In the genomic region with DNA sequence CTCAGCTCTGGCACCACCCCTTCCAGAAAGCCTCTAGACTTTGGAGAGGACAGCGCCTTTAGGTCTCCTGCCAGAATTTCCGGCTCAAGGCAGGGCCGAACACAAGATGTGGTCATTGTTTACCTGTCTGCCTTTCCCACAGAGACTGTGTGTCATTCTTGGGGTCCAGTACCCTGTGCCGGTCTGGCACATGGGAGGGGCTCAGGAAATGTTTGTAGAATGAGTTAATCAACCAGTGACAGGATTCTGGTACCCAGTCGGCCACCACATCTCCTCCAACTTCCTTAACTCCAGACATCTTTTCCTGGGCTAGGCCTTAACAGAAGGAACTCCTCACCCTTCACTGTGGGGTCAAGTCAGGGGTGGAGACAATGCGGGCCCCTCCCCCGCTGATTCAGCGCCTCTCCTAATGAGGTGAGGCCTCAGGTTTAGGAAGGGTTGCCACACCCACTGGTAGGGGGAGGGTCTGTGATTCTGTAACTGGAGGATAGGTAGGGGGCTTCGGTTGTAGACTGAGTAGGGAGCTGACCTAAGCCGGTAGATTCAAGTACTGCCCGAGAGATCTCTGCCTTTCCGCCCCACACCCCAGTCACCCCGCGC, we compare ENCODE assay signal across 8 cellular contexts. TPM values are rescaled to one million over a fixed set of nuclear protein-coding genes. Genes with fewer than 3 reads are reported as not detected.
DNase-seq lines count a peak whose midpoint lies in the region; ATAC-seq and TF ChIP-seq lines count a peak whose summit lies in the region.

No MANE protein-coding gene starts in this region.

- H3K4me1 Mint-ChIP-seq in WTC11 = peaks cover 68% of the 10 kb centered on the region

- CTCF ChIA-PET in WTC11 (lab: Charles Lee) = interaction anchor here (0.6 to 2.7 kb wide), 9 partner anchors 10 to 185 kb away, joined by 3 to 28 read pairs (median 8); a partner anchor contains a TSS

- no peak for TF ChIP-seq POLR2A in esophagus squamous epithelium (IDR thresholded peaks at IDR 0.05)

- no peaks in the 10 kb centered on the region for H4K20me1 ChIP-seq in neural cell (ENCODE audit: insufficient read depth)

- H3F3A ChIP-seq in neural cell (ENCODE audit: insufficient read depth, low read length, poor library complexity, severe bottlenecking) = no peaks in the 10 kb centered on the region

- peak overlapping the region; percentile 85 for H3K9ac ChIP-seq in neural cell (ENCODE audit: low read length)

- H3K36me3 Mint-ChIP-seq in WTC11 = peaks cover 6% of the 10 kb centered on the region

- no peaks in the 10 kb centered on the region for H3K9me2 ChIP-seq in neural cell (ENCODE audit: insufficient read depth, low read length)

- H3K4me1 ChIP-seq in esophagus squamous epithelium = peaks cover 11 to 69% (median 17%) of the 10 kb centered on the region in 3 donors

- H3K4me2 ChIP-seq in neural cell (ENCODE audit: low read length) = peak overlapping the region; percentile 94

- H3K27ac Mint-ChIP-seq in WTC11 = peak overlapping the region; percentile 99

- H3K79me2 ChIP-seq in neural cell (replicated peaks; ENCODE audit: insufficient read depth, low read length) = peaks cover 26% of the 10 kb centered on the region

- H3K27me3 Mint-ChIP-seq in WTC11 (ENCODE audit: low read depth) = no peaks in the 10 kb centered on the region

- ATAC-seq in HG03565 (IDR thresholded peaks at IDR 0.05; ENCODE audit: unreplicated experiment) (peak; percentile 23), WTC11 (peak; percentile 63), HG03520 (IDR thresholded peaks at IDR 0.05; ENCODE audit: unreplicated experiment) (no peak)

- TF ChIP-seq RAD21 in neural cell (conservative IDR thresholded peaks at IDR 0.05) = no peak

- 0 to 25% methylated on average over 5 to 8 of the region's 14 CpGs for WGBS in esophagus squamous epithelium, 2 donors

- H3K36me3 ChIP-seq in esophagus squamous epithelium (peaks cover 0 to 17% (median 0%) of the 10 kb centered on the region in 3 donors), neural cell (ENCODE audit: insufficient read depth, low read length) (no peaks in the 10 kb centered on the region)

- peak overlapping the region; percentile 50 to 89 (median 70) for H3K4me3 ChIP-seq in esophagus squamous epithelium
- H3K4me3 ChIP-seq in neural cell (ENCODE audit: low read length) = peak overlapping the region; percentile 69

- no peaks in the 10 kb centered on the region for H3K27me3 ChIP-seq in esophagus squamous epithelium
- no peaks in the 10 kb centered on the region for H3K27me3 ChIP-seq in neural cell (ENCODE audit: insufficient read depth, low read depth, low read length)

- H3K9me3 Mint-ChIP-seq in WTC11 = no peaks in the 10 kb centered on the region

- peak overlapping the region; percentile 27 for H2AFZ ChIP-seq in neural cell (ENCODE audit: low read depth, low read length)

- intact Hi-C loops in esophagus squamous epithelium (cut with DNase I) = no loop called here

- H3K9me3 ChIP-seq in esophagus squamous epithelium (no peaks in the 10 kb centered on the region), neural cell (ENCODE audit: low read length) (no peaks in the 10 kb centered on the region)

- H3K4me3 Mint-ChIP-seq in WTC11 = peak overlapping the region; percentile 73

- POLR2A ChIA-PET in WTC11 (lab: Charles Lee) = interaction anchor here (0.6 to 3.9 kb wide), 11 partner anchors 9 to 47 kb away, joined by 3 to 54 read pairs (median 8); a partner anchor contains a TSS

- peak; percentile 34 for DNase-seq in stimulated activated naive CD4-positive, alpha-beta T cell treated with Interleukin-2 at 50 U/mL for 16 hours (lab: John Stamatoyannopoulos, UW)
- DNase-seq in stimulated activated naive CD4-positive, alpha-beta T cell (lab: John Stamatoyannopoulos, UW) = no peak
- DNase-seq in WTC11 (ENCODE audit: low spot score) = peak; percentile 90
- no peak for DNase-seq in esophagus squamous epithelium (lab: John Stamatoyannopoulos, UW)
- DNase-seq in GM19240 (ENCODE audit: insufficient read length, low spot score) = no peak

- H3K27ac ChIP-seq in esophagus squamous epithelium (peak overlapping the region; percentile 94 to 99 (median 97)), neural cell (ENCODE audit: low read length) (peak overlapping the region; percentile 86)

- TF ChIP-seq CTCF in WTC11 (IDR thresholded peaks at IDR 0.05) (no peak), esophagus squamous epithelium (IDR thresholded peaks at IDR 0.05) (no peak), neural cell (IDR thresholded peaks at IDR 0.05; ENCODE audit: poor library complexity, severe bottlenecking) (no peak)

- no peak for TF ChIP-seq EP300 in neural cell (conservative IDR thresholded peaks at IDR 0.05; ENCODE audit: poor library complexity, severe bottlenecking)

TF ChIP-seq in WTC11, 78 proteins besides CTCF, POLR2A, EP300 and RAD21 (continues in another document):
- TF ChIP-seq ZNF671 (CRISPR knock-in tag; IDR thresholded peaks at IDR 0.05) = no peak
- no peak for TF ChIP-seq GTF2I (CRISPR knock-in tag; conservative IDR thresholded peaks at IDR 0.05)
- TF ChIP-seq, protein P1, sequence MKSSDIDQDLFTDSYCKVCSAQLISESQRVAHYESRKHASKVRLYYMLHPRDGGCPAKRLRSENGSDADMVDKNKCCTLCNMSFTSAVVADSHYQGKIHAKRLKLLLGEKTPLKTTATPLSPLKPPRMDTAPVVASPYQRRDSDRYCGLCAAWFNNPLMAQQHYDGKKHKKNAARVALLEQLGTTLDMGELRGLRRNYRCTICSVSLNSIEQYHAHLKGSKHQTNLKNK (CRISPR knock-in tag; IDR thresholded peaks at IDR 0.05) = no peak
- no peak for TF ChIP-seq NR2C2 (CRISPR knock-in tag; IDR thresholded peaks at IDR 0.05)
- 0 out of 2 replicates have a peak, but pooled peaks have one; percentile 52 for TF ChIP-seq ETV6 (CRISPR knock-in tag; IDR thresholded peaks at IDR 0.05)
- TF ChIP-seq, protein P2, sequence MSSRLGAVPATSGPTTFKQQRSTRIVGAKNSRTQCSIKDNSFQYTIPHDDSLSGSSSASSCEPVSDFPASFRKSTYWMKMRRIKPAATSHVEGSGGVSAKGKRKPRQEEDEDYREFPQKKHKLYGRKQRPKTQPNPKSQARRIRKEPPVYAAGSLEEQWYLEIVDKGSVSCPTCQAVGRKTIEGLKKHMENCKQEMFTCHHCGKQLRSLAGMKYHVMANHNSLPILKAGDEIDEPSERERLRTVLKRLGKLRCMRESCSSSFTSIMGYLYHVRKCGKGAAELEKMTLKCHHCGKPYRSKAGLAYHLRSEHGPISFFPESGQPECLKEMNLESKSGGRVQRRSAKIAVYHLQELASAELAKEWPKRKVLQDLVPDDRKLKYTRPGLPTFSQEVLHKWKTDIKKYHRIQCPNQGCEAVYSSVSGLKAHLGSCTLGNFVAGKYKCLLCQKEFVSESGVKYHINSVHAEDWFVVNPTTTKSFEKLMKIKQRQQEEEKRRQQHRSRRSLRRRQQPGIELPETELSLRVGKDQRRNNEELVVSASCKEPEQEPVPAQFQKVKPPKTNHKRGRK (CRISPR knock-in tag; IDR thresholded peaks at IDR 0.05; ENCODE audit: borderline replicate concordance) = no peak
- TF ChIP-seq CBFB (CRISPR knock-in tag; IDR thresholded peaks at IDR 0.05; ENCODE audit: low read depth) = no peak

TF ChIP-seq in neural cell, 6 proteins besides CTCF, POLR2A, EP300 and RAD21:
- TF ChIP-seq, protein P3, sequence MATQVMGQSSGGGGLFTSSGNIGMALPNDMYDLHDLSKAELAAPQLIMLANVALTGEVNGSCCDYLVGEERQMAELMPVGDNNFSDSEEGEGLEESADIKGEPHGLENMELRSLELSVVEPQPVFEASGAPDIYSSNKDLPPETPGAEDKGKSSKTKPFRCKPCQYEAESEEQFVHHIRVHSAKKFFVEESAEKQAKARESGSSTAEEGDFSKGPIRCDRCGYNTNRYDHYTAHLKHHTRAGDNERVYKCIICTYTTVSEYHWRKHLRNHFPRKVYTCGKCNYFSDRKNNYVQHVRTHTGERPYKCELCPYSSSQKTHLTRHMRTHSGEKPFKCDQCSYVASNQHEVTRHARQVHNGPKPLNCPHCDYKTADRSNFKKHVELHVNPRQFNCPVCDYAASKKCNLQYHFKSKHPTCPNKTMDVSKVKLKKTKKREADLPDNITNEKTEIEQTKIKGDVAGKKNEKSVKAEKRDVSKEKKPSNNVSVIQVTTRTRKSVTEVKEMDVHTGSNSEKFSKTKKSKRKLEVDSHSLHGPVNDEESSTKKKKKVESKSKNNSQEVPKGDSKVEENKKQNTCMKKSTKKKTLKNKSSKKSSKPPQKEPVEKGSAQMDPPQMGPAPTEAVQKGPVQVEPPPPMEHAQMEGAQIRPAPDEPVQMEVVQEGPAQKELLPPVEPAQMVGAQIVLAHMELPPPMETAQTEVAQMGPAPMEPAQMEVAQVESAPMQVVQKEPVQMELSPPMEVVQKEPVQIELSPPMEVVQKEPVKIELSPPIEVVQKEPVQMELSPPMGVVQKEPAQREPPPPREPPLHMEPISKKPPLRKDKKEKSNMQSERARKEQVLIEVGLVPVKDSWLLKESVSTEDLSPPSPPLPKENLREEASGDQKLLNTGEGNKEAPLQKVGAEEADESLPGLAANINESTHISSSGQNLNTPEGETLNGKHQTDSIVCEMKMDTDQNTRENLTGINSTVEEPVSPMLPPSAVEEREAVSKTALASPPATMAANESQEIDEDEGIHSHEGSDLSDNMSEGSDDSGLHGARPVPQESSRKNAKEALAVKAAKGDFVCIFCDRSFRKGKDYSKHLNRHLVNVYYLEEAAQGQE (IDR thresholded peaks at IDR 0.05; ENCODE audit: borderline replicate concordance) = no peak
- TF ChIP-seq SMC3 (conservative IDR thresholded peaks at IDR 0.05; ENCODE audit: poor library complexity) = no peak

RNA-seq across cellular contexts. Expression of a gene that starts 29.3 kb away (rescaled TPM):
- 105 to 108 TPM (median 108 TPM) in 3 replicates for total RNA-seq in WTC11 (2021)
- 100 to 1,000 TPM in 1 of 4 donors, 10 to 100 TPM in 3; 51.3 to 131 (median 67.9) TPM for total RNA-seq in esophagus squamous epithelium
- polyA plus RNA-seq in neural cell = 13.9 and 21.3 TPM in 2 replicates
- polyA minus RNA-seq in neural cell = 86.4 and 103 TPM in 2 replicates

Comparison
In these comparisons a context has a peak if more than half of its experiments do, and no peak if none do; other contexts are left out.
1. DNase-seq: peak in stimulated activated naive CD4-positive, alpha-beta T cell treated with Interleukin-2 at 50 U/mL for 16 hours (single experiment) and WTC11 (single experiment); none in stimulated activated naive CD4-positive, alpha-beta T cell (0 of 6), esophagus squamous epithelium (single experiment) and GM19240 (single experiment).